Comparison of ENCODE assay signal across 29 cellular contexts in the genomic region with DNA sequence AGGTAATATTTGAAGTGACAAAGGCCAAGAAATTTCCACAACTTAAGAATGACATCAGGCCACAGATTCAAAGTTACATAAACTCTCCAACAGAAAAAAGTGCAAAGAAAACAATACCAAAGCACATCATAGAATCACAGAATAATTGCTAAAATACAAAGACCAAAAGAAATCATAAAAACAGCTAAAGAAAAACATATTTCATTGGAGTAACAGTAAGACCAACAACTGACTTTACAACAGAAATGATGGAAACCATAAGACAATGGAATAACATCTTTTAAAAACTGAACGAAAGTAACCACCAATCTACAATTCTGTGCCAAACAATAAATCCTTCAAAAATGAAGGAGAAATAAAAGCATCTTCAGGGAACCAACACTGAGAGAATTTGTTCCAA. TPM values are rescaled to one million over a fixed set of nuclear protein-coding genes. Genes with fewer than 3 reads are reported as not detected.
DNase-seq lines count a peak whose midpoint lies in the region; ATAC-seq, FAIRE-seq and TF ChIP-seq lines count a peak whose summit lies in the region.
"Had no signal": no experiment of that assay in that cellular context is flagged by ENCODE, and none has a peak within 500 bp of the region (broad histone marks: within the 10 kb centered on the region; RNA-seq: fewer than 3 reads in every experiment).

No MANE protein-coding gene starts in this region.

- TF ChIP-seq CTCF in HepG2 (CRISPR knock-in tag; IDR thresholded peaks at IDR 0.05), result no peak
- TF ChIP-seq CTCF in right lobe of liver (IDR thresholded peaks at IDR 0.05), result no peak

- H3K36me3 ChIP-seq in HepG2 (replicated peaks in 1 of 2; ENCODE audit: control insufficient read depth in 1 of 2, insufficient read depth in 2 of 2, low read length in 2 of 2) (no peaks in the 10 kb centered on the region), right lobe of liver (no peaks in the 10 kb centered on the region)
- H3K36me3 ChIP-seq: HAP-1 had no signal

- no peaks in the 10 kb centered on the region for H4K20me1 ChIP-seq in HepG2 (ENCODE audit: insufficient read depth, low read length)
- H4K20me1 ChIP-seq: BLaER1 had no signal

- no peak for TF ChIP-seq RAD21 in HepG2 (CRISPR knock-in tag; IDR thresholded peaks at IDR 0.05)

- no peak for DNase-seq in HepG2 (ENCODE audit: low spot score)
- DNase-seq in right lobe of liver, result no peak
- peak; percentile 26 for DNase-seq in RKO (ENCODE audit: low spot score)
- DNase-seq in dermis blood vessel endothelial cell, result peak; percentile 14
- DNase-seq in stimulated activated naive CD8-positive, alpha-beta T cell treated with anti-CD3 and anti-CD28 coated beads, Interleukin-15, Interleukin-2, amounts not matched to agents 100 U/mL and 50 U/mL, for 24 hours, result no peak
- DNase-seq in activated gamma-delta T cell (lab: John Stamatoyannopoulos, UW), result no peak
- no peak for DNase-seq in stimulated activated CD8-positive, alpha-beta memory T cell treated with anti-CD3 and anti-CD28 coated beads, Interleukin-4, amount 100 ng/mL, for 48 hours
- no peak for DNase-seq in left cardiac atrium
- DNase-seq: activated CD4-positive, alpha-beta T cell treated with anti-CD3 and anti-CD28 coated beads for 48 hours; activated CD8-positive, alpha-beta memory T cell treated with anti-CD3 and anti-CD28 coated beads, Interleukin-2, amount 10 ng/mL, durations not matched to agents 7 days and 5 days; activated naive CD4-positive, alpha-beta T cell treated with anti-CD3 and anti-CD28 coated beads, Interleukin-2, amount 50 U/mL, for 16 hours; activated T-cell treated with anti-CD3 and anti-CD28 coated beads, Interleukin-2, amount 50 U/mL, for 72 hours; aorta; caudate nucleus; COR-L47; heart right ventricle; naive thymus-derived CD4-positive, alpha-beta T cell; NCI-H1417 treated with DMSO at 0.1 percent for 48 hours; NCI-H2107; NCI-H526; occipital lobe; retina; RPMI8226; stimulated activated CD4-positive, alpha-beta T cell treated with anti-CD3 and anti-CD28 coated beads, Interleukin-2, amount 100 ng/mL, for 24 hours had no signal

- intact Hi-C loops in HepG2 (cut with micrococcal nuclease; ENCODE audit: unreplicated experiment), result no loop called here
- intact Hi-C loops in right lobe of liver (cut with DNase I), result no loop called here
- intact Hi-C loops in left cardiac atrium (cut with DNase I), result no loop called here

- in situ Hi-C loops in HepG2 (cut with HindIII; ENCODE audit: extremely low pct_ligation_motif_present, low pct_unique_long_range_greater_than_20kb), result loop anchor here (10.0 kb wide), 1 partner anchor 190 kb away; no protein-coding TSS in a partner anchor

- no peak overlapping the region for H3K9ac ChIP-seq in HepG2 (ENCODE audit: insufficient read depth, low read depth, low read length)
- H3K9ac ChIP-seq: BLaER1 had no signal

- no TSS peak for BruUV-seq in HepG2 (replicated peaks; lab: Mats Ljungman, UMichigan)

- no peak for ATAC-seq in HepG2
- ATAC-seq in right lobe of liver, result no peak
- no peak for ATAC-seq in stimulated activated naive CD8-positive, alpha-beta T cell treated with anti-CD3 and anti-CD28 coated beads, Interleukin-15, Interleukin-2, amounts not matched to agents 100 U/mL and 50 U/mL, for 24 hours
- no peak for ATAC-seq in left cardiac atrium
- ATAC-seq: activated CD8-positive, alpha-beta memory T cell treated with anti-CD3 and anti-CD28 coated beads, Interleukin-2, amount 10 ng/mL, durations not matched to agents 7 days and 5 days; activated T-cell treated with anti-CD3 and anti-CD28 coated beads, Interleukin-2, amount 50 U/mL, for 72 hours; heart right ventricle; naive thymus-derived CD4-positive, alpha-beta T cell; stimulated activated effector memory CD8-positive, alpha-beta T cell treated with anti-CD3 and anti-CD28 coated beads, Interleukin-12 subunit alpha, Interleukin-12 subunit beta, amount 100 ng/mL, for 72 hours had no signal

- CTCF ChIA-PET in HepG2 (lab: Yijun Ruan, JAX; ENCODE audit: low intra/inter-chr PET ratio, low total read pairs), result no interaction called here

- WGBS in HepG2 (ENCODE audit: low lambda C conversion rate), result 93% methylated on average over 1 of the region's 1 CpG
- WGBS in right lobe of liver (ENCODE audit: insufficient coverage, low coverage, low lambda C conversion rate, missing lambda C conversion rate), result 77% methylated on average over 1 of the region's 1 CpG

- H3K4me3 ChIP-seq in HepG2 (replicated peaks in 1 of 3; ENCODE audit: insufficient read depth in 1 of 3, low read depth in 2 of 3, low read length in 3 of 3), result no peak overlapping the region
- no peak overlapping the region for H3K4me3 ChIP-seq in right lobe of liver
- H3K4me3 ChIP-seq: BLaER1, HAP-1, heart right ventricle, smooth muscle cell, vagina had no signal

- H3K4me1 ChIP-seq in HepG2 (ENCODE audit: insufficient read depth, low read length) (no peaks in the 10 kb centered on the region), right lobe of liver (no peaks in the 10 kb centered on the region)
- H3K4me1 ChIP-seq: BLaER1, HAP-1, heart right ventricle, vagina had no signal

- no peak overlapping the region for H2AFZ ChIP-seq in HepG2 (ENCODE audit: low read length)

- FAIRE-seq in HepG2 (lab: Jason Lieb, UNC), result no peak

- TF ChIP-seq EP300 in HepG2 (IDR thresholded peaks at IDR 0.05; ENCODE audit: low read depth in 2 of 2, low read length in 2 of 2) (no peak), HepG2 (CRISPR knock-in tag; IDR thresholded peaks at IDR 0.05; ENCODE audit: borderline replicate concordance) (no peak)

- H3K9me3 ChIP-seq in HepG2 (ENCODE audit: low read length), result peaks cover 23% of the 10 kb centered on the region
- peaks cover 0 to 4% (median 0%) of the 10 kb centered on the region in 4 donors for H3K9me3 ChIP-seq in right lobe of liver
- H3K9me3 ChIP-seq: HAP-1 had no signal

- POLR2A ChIA-PET in HepG2 (lab: Yijun Ruan, JAX), result no interaction called here

- H3K27me3 ChIP-seq in HepG2 (ENCODE audit: control insufficient read depth in 1 of 2, insufficient read depth in 2 of 2, low read length in 2 of 2) (no peaks in the 10 kb centered on the region), right lobe of liver (no peaks in the 10 kb centered on the region)
- H3K27me3 ChIP-seq: BLaER1, heart right ventricle, vagina had no signal

- H3K79me2 ChIP-seq in HepG2 (ENCODE audit: insufficient read depth, low read length), result no peaks in the 10 kb centered on the region

- TF ChIP-seq POLR2A in HepG2 (IDR thresholded peaks at IDR 0.05; ENCODE audit: insufficient read depth in 1 of 2, low read depth in 2 of 2, low read length in 2 of 2), result no peak
- TF ChIP-seq POLR2A in right lobe of liver (IDR thresholded peaks at IDR 0.05), result no peak

- no peak overlapping the region for H3K27ac ChIP-seq in HepG2 (ENCODE audit: extremely low read length, insufficient read depth, low read length)
- H3K27ac ChIP-seq in right lobe of liver, result no peak overlapping the region
- H3K27ac ChIP-seq: BLaER1, heart right ventricle, vagina had no signal

- no peak overlapping the region for H3K4me2 ChIP-seq in HepG2 (ENCODE audit: low read depth, low read length)
- H3K4me2 ChIP-seq: BLaER1, smooth muscle cell had no signal

TF ChIP-seq in HepG2, 621 proteins besides CTCF, POLR2A, EP300 and RAD21:
- TF ChIP-seq ZNF317 (CRISPR knock-in tag; IDR thresholded peaks at IDR 0.05) (peak; percentile 100), UBTF (CRISPR knock-in tag; IDR thresholded peaks at IDR 0.05) (no peak)
TF ChIP-seq in HepG2: peak in this region for 1.

RNA-seq across cellular contexts. Expression of gene ZDHHC21, which starts 38.3 kb away (rescaled TPM):
- 2.9 and 3.7 TPM in 2 replicates for total RNA-seq in HepG2 (2016; rRNA removed; fragmentation: Illumina TruSeq; extraction: Trizol)
- 2.6 and 3.0 TPM in 2 replicates for total RNA-seq in HepG2 (2016; cell fraction: cytosol; rRNA removed; fragmentation: Illumina TruSeq; extraction: Trizol; ENCODE audit: low read depth)
- 3.3 and 3.8 TPM in 2 replicates for total RNA-seq in HepG2 (2016; cell fraction: insoluble cytoplasmic fraction; rRNA removed; fragmentation: Illumina TruSeq; extraction: Trizol)
- 2.2 and 2.9 TPM in 2 replicates for total RNA-seq in HepG2 (2016; cell fraction: membrane; rRNA removed; fragmentation: Illumina TruSeq; extraction: Trizol)
- 13.9 and 14.9 TPM in 2 replicates for total RNA-seq in HepG2 (2016; cell fraction: nucleus; rRNA removed; fragmentation: Illumina TruSeq; extraction: Trizol)
- 2.4 TPM in 2 replicates for polyA plus RNA-seq in HepG2 (2011; rRNA removed)
- 0.59 and 0.92 TPM in 2 replicates for polyA plus RNA-seq in HepG2 (2011; cell fraction: cytosol; rRNA removed)
- polyA plus RNA-seq in HepG2 (2011; cell fraction: nucleus; rRNA removed), result 3.4 and 4.6 TPM in 2 replicates
- 2.1 and 2.2 TPM in 2 replicates for polyA plus RNA-seq in HepG2 (2012)
- polyA plus RNA-seq in HepG2 (2016; cell fraction: cytosol; fragmentation: Illumina TruSeq; extraction: Trizol; ENCODE audit: low read depth), result 0.35 and 0.69 TPM in 2 replicates
- 2.5 and 2.6 TPM in 2 replicates for polyA plus RNA-seq in HepG2 (2016; cell fraction: insoluble cytoplasmic fraction; fragmentation: Illumina TruSeq; extraction: Trizol; ENCODE audit: low read depth)
- 0.97 and 1.6 TPM in 2 replicates for polyA plus RNA-seq in HepG2 (2016; cell fraction: membrane; fragmentation: Illumina TruSeq; extraction: Trizol; ENCODE audit: low read depth)
- 9.0 and 10.1 TPM in 2 replicates for polyA plus RNA-seq in HepG2 (2016; cell fraction: nucleus; fragmentation: Illumina TruSeq; extraction: Trizol; ENCODE audit: insufficient read depth, low read depth)
- 0.14 and 2.7 TPM in 2 replicates for polyA minus RNA-seq in HepG2 (2011; rRNA and poly(A)+ RNA removed; ENCODE audit: low replicate concordance)
- polyA minus RNA-seq in HepG2 (2011; cell fraction: cytosol; rRNA and poly(A)+ RNA removed), result 1.5 and 2.3 TPM in 2 replicates
- 26.1 and 27.0 TPM in 2 replicates for polyA minus RNA-seq in HepG2 (2011; cell fraction: nucleus; rRNA and poly(A)+ RNA removed)
- total RNA-seq in right lobe of liver, result 1 to 10 TPM; 2.7 to 5.3 (median 4.5) TPM
- total RNA-seq in dermis blood vessel endothelial cell, result 16.7 and 17.2 TPM in 2 replicates
- total RNA-seq in left cardiac atrium, result 1 to 10 TPM; 7.3 to 8.9 TPM

Comparison
In these comparisons a context has a peak if more than half of its experiments do, and no peak if none do; other contexts are left out.
1. DNase-seq: peak in RKO (single experiment) and dermis blood vessel endothelial cell (single experiment); none in HepG2 (single experiment), right lobe of liver (0 of 3), stimulated activated naive CD8-positive, alpha-beta T cell treated with anti-CD3 and anti-CD28 coated beads, Interleukin-15, Interleukin-2, amounts not matched to agents 100 U/mL and 50 U/mL, for 24 hours (single experiment), activated gamma-delta T cell (single experiment), stimulated activated CD8-positive, alpha-beta memory T cell treated with anti-CD3 and anti-CD28 coated beads, Interleukin-4, amount 100 ng/mL, for 48 hours (single experiment) and left cardiac atrium (single experiment).